ENCODE assay signal across 14 cellular contexts in the genomic region with DNA sequence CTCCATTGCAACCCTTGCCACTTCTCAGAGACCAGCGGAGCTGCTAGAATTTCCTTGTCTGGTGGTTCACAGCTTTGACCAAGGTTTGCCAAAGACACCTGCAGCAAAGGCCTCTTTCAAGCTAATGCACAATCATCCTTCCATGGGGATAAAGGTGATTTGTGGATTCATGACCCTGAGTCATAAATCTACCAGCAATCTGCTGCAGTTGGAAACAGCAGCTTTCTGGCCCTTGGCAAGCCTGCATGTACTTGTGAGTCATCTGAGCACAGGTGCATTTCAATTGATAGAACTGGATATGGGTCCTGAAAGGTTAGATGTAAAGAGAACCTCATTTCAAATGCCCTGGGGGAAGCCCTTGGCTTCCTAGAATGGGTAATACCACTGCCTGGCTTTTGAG. TPM values are rescaled to one million over a fixed set of nuclear protein-coding genes. Genes with fewer than 3 reads are reported as not detected.
A peak's percentile ranks its signal among the peaks of the same experiment; 100 is the strongest.
DNase-seq lines count a peak whose midpoint lies in the region; ATAC-seq and TF ChIP-seq lines count a peak whose summit lies in the region.
"Had no signal": no experiment of that assay in that cellular context is flagged by ENCODE, and none has a peak within 500 bp of the region (broad histone marks: within the 10 kb centered on the region; RNA-seq: fewer than 3 reads in every experiment).

No MANE protein-coding gene starts in this region.

- in situ Hi-C loops in gastrocnemius medialis (cut with MboI; ENCODE audit: low sequenced_read_pairs in 4 of 4) = loop anchor here in 1 of 4 donors (10.0 kb wide), 1 partner anchor 52 kb away; no protein-coding TSS in a partner anchor

- peak; percentile 56 to 63 for ATAC-seq in activated CD4-positive, CD25-positive, alpha-beta regulatory T cell treated with anti-CD3 and anti-CD28 coated beads, Interleukin-2, amount 50 U/mL, for 24 hours
- ATAC-seq in body of pancreas (peak; percentile 15), gastrocnemius medialis (peak; percentile 84 to 86)

- intact Hi-C loops in body of pancreas (cut with DNase I) = no loop called here
- intact Hi-C loops in gastrocnemius medialis (cut with DNase I; ENCODE audit: low total_unique reads) = no loop called here

- DNase-seq in activated CD4-positive, CD25-positive, alpha-beta regulatory T cell treated with anti-CD3 and anti-CD28 coated beads, Interleukin-2, amount 50 U/mL, for 72 hours = no peak
- peak; percentile 19 for DNase-seq in NCI-H146 treated with DMSO at 0.1 percent for 48 hours (lab: John Stamatoyannopoulos, UW; ENCODE audit: unreplicated experiment)
- peak in 3 of 4 donors; percentile 69 to 85 (median 80) for DNase-seq in body of pancreas
- peak in 1 of 2 donors; percentile 27 for DNase-seq in gastrocnemius medialis
- DNase-seq in osteoblast (ENCODE audit: insufficient read length, low spot score, missing footprints) = no peak
- DNase-seq in HK-2 (ENCODE audit: unreplicated experiment) = no peak
- no peak for DNase-seq in superior temporal gyrus (ENCODE audit: extremely low spot score)
- DNase-seq: HFFc6; NCI-H187 treated with DMSO at 0.1 percent for 48 hours; SJCRH30; stimulated activated CD4-positive, alpha-beta T cell treated with anti-CD3 and anti-CD28 coated beads, Interleukin-4, amount 100 ng/mL, for 1 hour had no signal

- no peaks in the 10 kb centered on the region for H4K20me1 ChIP-seq in osteoblast (ENCODE audit: insufficient read depth, low read length)

- 79 to 86% methylated on average over 1 of the region's 1 CpG for WGBS in body of pancreas, 2 donors

- H3K9me3 ChIP-seq in body of pancreas (no peaks in the 10 kb centered on the region), gastrocnemius medialis (no peaks in the 10 kb centered on the region), osteoblast (ENCODE audit: low read depth, low read length) (no peaks in the 10 kb centered on the region)
- H3K9me3 ChIP-seq: neutrophil, SJCRH30, thoracic aorta had no signal

- H3K79me2 ChIP-seq in osteoblast (ENCODE audit: insufficient read depth, low read length) = no peaks in the 10 kb centered on the region

- TF ChIP-seq CTCF in body of pancreas (IDR thresholded peaks at IDR 0.05) (no peak), gastrocnemius medialis (IDR thresholded peaks at IDR 0.05 in 4 of 5, conservative IDR thresholded peaks at IDR 0.05 in 1 of 5) (no peak), osteoblast (IDR thresholded peaks at IDR 0.05; ENCODE audit: extremely low read depth, low read depth, low read length) (no peak)

- no peak overlapping the region for H3K4me3 ChIP-seq in body of pancreas
- no peak overlapping the region for H3K4me3 ChIP-seq in gastrocnemius medialis
- H3K4me3 ChIP-seq in osteoblast (ENCODE audit: insufficient read depth, low read length) = no peak overlapping the region
- H3K4me3 ChIP-seq: SJCRH30, thoracic aorta had no signal

- no peak overlapping the region for H2AFZ ChIP-seq in osteoblast (ENCODE audit: low read length)

- H3K36me3 ChIP-seq in body of pancreas (replicated peaks in 1 of 2; ENCODE audit: insufficient read depth in 1 of 2, low read depth in 2 of 2) (no peaks in the 10 kb centered on the region), gastrocnemius medialis (no peaks in the 10 kb centered on the region), osteoblast (ENCODE audit: insufficient read depth, low read length) (no peaks in the 10 kb centered on the region)
- H3K36me3 ChIP-seq: neutrophil, SJCRH30, thoracic aorta had no signal

- peak overlapping the region in 1 of 4 donors; percentile 12 for H3K27ac ChIP-seq in body of pancreas
- H3K27ac ChIP-seq in gastrocnemius medialis = no peak overlapping the region
- H3K27ac ChIP-seq in osteoblast (ENCODE audit: low read depth, low read length) = no peak overlapping the region
- H3K27ac ChIP-seq: neutrophil, SJCRH30, thoracic aorta had no signal

- no peak for TF ChIP-seq POLR2A in body of pancreas (IDR thresholded peaks at IDR 0.05)
- TF ChIP-seq POLR2A in gastrocnemius medialis (IDR thresholded peaks at IDR 0.05) = no peak

- H3K4me2 ChIP-seq in osteoblast (ENCODE audit: insufficient read depth, low read length) = no peak overlapping the region

- H3K27me3 ChIP-seq in body of pancreas = no peaks in the 10 kb centered on the region
- H3K27me3 ChIP-seq in gastrocnemius medialis = no peaks in the 10 kb centered on the region
- H3K27me3 ChIP-seq in osteoblast (ENCODE audit: insufficient read depth, low read length) = no peaks in the 10 kb centered on the region
- H3K27me3 ChIP-seq: SJCRH30 had no signal

- peaks cover 7% of the 10 kb centered on the region for H3K4me1 ChIP-seq in body of pancreas
- no peaks in the 10 kb centered on the region for H3K4me1 ChIP-seq in gastrocnemius medialis
- H3K4me1 ChIP-seq in osteoblast (ENCODE audit: insufficient read depth, low read length) = peaks cover 14% of the 10 kb centered on the region

RNA-seq across cellular contexts. Expression of gene TCF7, which starts 21.6 kb away (rescaled TPM):
- total RNA-seq in body of pancreas (1 to 10 TPM; 6.3 to 9.1 TPM), gastrocnemius medialis (1 to 10 TPM in 1 of 4 donors, under 1 TPM in 3; 0.25 to 2.1 (median 0.66) TPM), osteoblast (2.9 and 3.3 TPM in 2 replicates)

Comparison
In these comparisons a context has a peak if more than half of its experiments do, and no peak if none do; other contexts are left out.
1. ATAC-seq: peak in every context shown above with its lines; median percentile 85 in gastrocnemius medialis; 60 in activated CD4-positive, CD25-positive, alpha-beta regulatory T cell treated with anti-CD3 and anti-CD28 coated beads, Interleukin-2, amount 50 U/mL, for 24 hours; 15 in body of pancreas.
2. DNase-seq: peak in NCI-H146 treated with DMSO at 0.1 percent for 48 hours (single experiment) and body of pancreas (3 of 4); none in activated CD4-positive, CD25-positive, alpha-beta regulatory T cell treated with anti-CD3 and anti-CD28 coated beads, Interleukin-2, amount 50 U/mL, for 72 hours (single experiment), osteoblast (single experiment), HK-2 (single experiment) and superior temporal gyrus (single experiment).